In the genomic region with DNA sequence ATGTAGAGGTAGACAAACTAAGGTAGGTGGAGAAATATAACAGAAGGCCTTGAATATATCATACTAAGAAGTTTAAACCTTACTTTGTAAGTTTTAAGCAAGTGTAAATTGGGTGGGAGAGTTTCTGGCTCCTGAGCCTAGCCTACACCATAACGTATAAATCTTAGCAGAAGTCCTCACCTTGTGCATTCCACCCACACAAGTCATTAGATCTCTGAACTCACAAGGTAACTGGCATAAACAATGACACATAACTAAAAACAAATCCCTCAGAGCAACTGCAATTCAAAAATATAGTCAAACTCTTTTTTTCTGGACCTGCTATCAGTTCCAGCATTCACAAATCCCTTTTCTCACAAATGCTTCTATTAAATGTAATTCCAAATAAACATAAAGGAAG, we compare ENCODE assay signal across 19 cellular contexts. TPM values are rescaled to one million over a fixed set of nuclear protein-coding genes. Genes with fewer than 3 reads are reported as not detected.
DNase-seq lines count a peak whose midpoint lies in the region; ATAC-seq, FAIRE-seq and TF ChIP-seq lines count a peak whose summit lies in the region.
"Had no signal": no experiment of that assay in that cellular context is flagged by ENCODE, and none has a peak within 500 bp of the region (broad histone marks: within the 10 kb centered on the region; RNA-seq: fewer than 3 reads in every experiment).

No MANE protein-coding gene starts in this region.

- no peak overlapping the region for H3K27ac ChIP-seq in GM23338 (ENCODE audit: low read depth)
- H3K27ac ChIP-seq in RWPE2 (ENCODE audit: poor library complexity, severe bottlenecking): peak overlapping the region; percentile 24
- H3K27ac ChIP-seq in endothelial cell of umbilical vein (ENCODE audit: insufficient read depth, low read depth, low read length): peak overlapping the region; percentile 7
- H3K27ac ChIP-seq in HepG2 (ENCODE audit: extremely low read length, insufficient read depth, low read length): no peak overlapping the region
- H3K27ac ChIP-seq in stomach: no peak overlapping the region
- H3K27ac ChIP-seq: thoracic aorta had no signal

- H3K36me3 ChIP-seq in GM23338 (ENCODE audit: insufficient read depth) (no peaks in the 10 kb centered on the region), RWPE2 (ENCODE audit: low read depth) (peaks cover 13% of the 10 kb centered on the region; the same call in 1 of the 2 replicates), endothelial cell of umbilical vein (ENCODE audit: control insufficient read depth in 2 of 2, extremely low read depth in 1 of 2, insufficient read depth in 2 of 2, low read length in 2 of 2) (peaks cover 0 to 3% of the 10 kb centered on the region in 2 experiments), HepG2 (replicated peaks in 1 of 2; ENCODE audit: control insufficient read depth in 1 of 2, insufficient read depth in 2 of 2, low read length in 2 of 2) (peaks cover 0 to 1% of the 10 kb centered on the region in 2 experiments; a peak in 3 of 5 replicates), stomach (no peaks in the 10 kb centered on the region)
- H3K36me3 ChIP-seq: HAP-1, thoracic aorta had no signal

- FAIRE-seq in endothelial cell of umbilical vein (lab: Jason Lieb, UNC) (no peak), HepG2 (lab: Jason Lieb, UNC) (no peak)
- FAIRE-seq: GM12892 had no signal

- POLR2A ChIA-PET in endothelial cell of umbilical vein (lab: Charles Lee): no interaction called here
- POLR2A ChIA-PET in HepG2 (lab: Yijun Ruan, JAX): no interaction called here

- no peak for TF ChIP-seq EP300 in HepG2 (IDR thresholded peaks at IDR 0.05; ENCODE audit: low read depth in 2 of 2, low read length in 2 of 2)
- TF ChIP-seq EP300 in HepG2 (CRISPR knock-in tag; IDR thresholded peaks at IDR 0.05; ENCODE audit: borderline replicate concordance): no peak
- TF ChIP-seq EP300 in stomach (IDR thresholded peaks at IDR 0.05): no peak

- no peak for TF ChIP-seq RAD21 in HepG2 (CRISPR knock-in tag; IDR thresholded peaks at IDR 0.05)

- H4K20me1 ChIP-seq in GM23338 (replicated peaks; ENCODE audit: insufficient read depth) (peaks cover 32% of the 10 kb centered on the region), endothelial cell of umbilical vein (replicated peaks; ENCODE audit: control insufficient read depth, extremely low read depth, insufficient read depth, low read length) (peaks cover 2% of the 10 kb centered on the region), HepG2 (ENCODE audit: insufficient read depth, low read length) (peaks cover 79% of the 10 kb centered on the region)

- H3K9ac ChIP-seq in endothelial cell of umbilical vein (replicated peaks; ENCODE audit: extremely low read depth, insufficient read depth, low read length) (no peak overlapping the region), HepG2 (ENCODE audit: insufficient read depth, low read depth, low read length) (no peak overlapping the region)

- ATAC-seq in GM23338 (no peak), RWPE2 (ENCODE audit: low read depth) (peak; percentile 84), HG03139 (IDR thresholded peaks at IDR 0.05; ENCODE audit: unreplicated experiment) (no peak), HepG2 (no peak; the same call in 2 of the 3 replicates), GM21360 (IDR thresholded peaks at IDR 0.05; ENCODE audit: unreplicated experiment) (no peak)
- ATAC-seq: naive thymus-derived CD8-positive, alpha-beta T cell had no signal

- H3K36me3 Mint-ChIP-seq in GM23338 (ENCODE audit: low read depth): peaks cover 6% of the 10 kb centered on the region; the same call in 2 of the 3 replicates
- no peaks in the 10 kb centered on the region for H3K36me3 Mint-ChIP-seq in nephron (ENCODE audit: low read depth)

- TF ChIP-seq CTCF in GM23338 (conservative IDR thresholded peaks at IDR 0.05; ENCODE audit: low read depth in 2 of 2) (no peak), RWPE2 (IDR thresholded peaks at IDR 0.05; ENCODE audit: poor library complexity, severe bottlenecking) (no peak), endothelial cell of umbilical vein (IDR thresholded peaks at IDR 0.05; ENCODE audit: extremely low read depth in 1 of 2, insufficient read depth in 1 of 2, low read depth in 1 of 2, low read length in 2 of 2) (no peak), nephron (IDR thresholded peaks at IDR 0.05; ENCODE audit: unreplicated experiment in 3 of 3) (no peak), HepG2 (CRISPR knock-in tag; IDR thresholded peaks at IDR 0.05) (no peak), stomach (IDR thresholded peaks at IDR 0.05) (no peak)

- BruUV-seq in endothelial cell of umbilical vein (replicated peaks; lab: Mats Ljungman, UMichigan) (no TSS peak), HepG2 (replicated peaks; lab: Mats Ljungman, UMichigan) (no TSS peak)

- no peaks in the 10 kb centered on the region for H3K9me3 ChIP-seq in RWPE2 (ENCODE audit: severe bottlenecking)
- H3K9me3 ChIP-seq in endothelial cell of umbilical vein (replicated peaks; ENCODE audit: control insufficient read depth, insufficient read depth, low read length): no peaks in the 10 kb centered on the region
- no peaks in the 10 kb centered on the region for H3K9me3 ChIP-seq in HepG2 (ENCODE audit: low read length)
- no peaks in the 10 kb centered on the region for H3K9me3 ChIP-seq in stomach
- H3K9me3 ChIP-seq: HAP-1, thoracic aorta had no signal

- H3K4me1 ChIP-seq in GM23338 (ENCODE audit: insufficient read depth) (peaks cover 27% of the 10 kb centered on the region), RWPE2 (ENCODE audit: insufficient read depth, poor library complexity, severe bottlenecking) (peaks cover 50% of the 10 kb centered on the region), endothelial cell of umbilical vein (ENCODE audit: control insufficient read depth, extremely low read depth, insufficient read depth, low read length) (peaks cover 12% of the 10 kb centered on the region), HepG2 (ENCODE audit: insufficient read depth, low read length) (peaks cover 68% of the 10 kb centered on the region), stomach (peaks cover 18 to 87% (median 55%) of the 10 kb centered on the region in 4 donors)

- H3K9me3 Mint-ChIP-seq in GM23338: no peaks in the 10 kb centered on the region
- H3K9me3 Mint-ChIP-seq in nephron: no peaks in the 10 kb centered on the region
- H3K9me3 Mint-ChIP-seq: central memory CD8-positive, alpha-beta T cell; naive thymus-derived CD8-positive, alpha-beta T cell had no signal

- H3K9me1 ChIP-seq in endothelial cell of umbilical vein (replicated peaks; ENCODE audit: control insufficient read depth, extremely low read depth, insufficient read depth, low read length): no peaks in the 10 kb centered on the region

- H3K79me2 ChIP-seq in GM23338 (replicated peaks; ENCODE audit: insufficient read depth): peaks cover 100% of the 10 kb centered on the region
- peaks cover 94% of the 10 kb centered on the region for H3K79me2 ChIP-seq in endothelial cell of umbilical vein (ENCODE audit: control insufficient read depth, insufficient read depth, low read length)
- peaks cover 100% of the 10 kb centered on the region for H3K79me2 ChIP-seq in HepG2 (ENCODE audit: insufficient read depth, low read length)

- DNase-seq in GM23338 (ENCODE audit: low spot score): no peak
- DNase-seq in RWPE2 (ENCODE audit: low spot score): no peak
- DNase-seq in endothelial cell of umbilical vein (ENCODE audit: low read depth, low spot score): no peak
- no peak for DNase-seq in HepG2 (ENCODE audit: low spot score)
- DNase-seq in stomach: no peak
- DNase-seq: COR-L47; foreskin melanocyte; naive thymus-derived CD8-positive, alpha-beta T cell; NCI-H1694 treated with DMSO at 0.1 percent for 48 hours; SHP77; stimulated activated CD4-positive, alpha-beta T cell treated with anti-CD3 and anti-CD28 coated beads, Interleukin-4, amount 100 ng/mL, for 4 hours; stimulated activated CD8-positive, alpha-beta memory T cell treated with anti-CD3 and anti-CD28 coated beads, Interleukin-4, amount 100 ng/mL, for 48 hours had no signal

- H3F3A ChIP-seq in GM23338 (replicated peaks; ENCODE audit: low read depth): no peaks in the 10 kb centered on the region

- WGBS in HepG2 (ENCODE audit: low lambda C conversion rate): 96% methylated on average over 1 of the region's 1 CpG
- 50 to 70% (median 65%) methylated on average over 1 of the region's 1 CpG for WGBS in stomach, 5 donors

- CTCF ChIA-PET in endothelial cell of umbilical vein (lab: Charles Lee): no interaction called here
- CTCF ChIA-PET in HepG2 (lab: Yijun Ruan, JAX; ENCODE audit: low intra/inter-chr PET ratio, low total read pairs): no interaction called here

- H2AFZ ChIP-seq in GM23338 (no peak overlapping the region), endothelial cell of umbilical vein (ENCODE audit: low read depth, low read length) (no peak overlapping the region), HepG2 (ENCODE audit: low read length) (no peak overlapping the region)

- in situ Hi-C loops in HepG2 (cut with HindIII; ENCODE audit: extremely low pct_ligation_motif_present, low pct_unique_long_range_greater_than_20kb): no loop called here

- peaks cover 39% of the 10 kb centered on the region for H3K4me1 Mint-ChIP-seq in GM23338
- H3K4me1 Mint-ChIP-seq in nephron: peaks cover 61% of the 10 kb centered on the region

- H3K4me3 ChIP-seq in GM23338 (no peak overlapping the region), RWPE2 (ENCODE audit: severe bottlenecking) (no peak overlapping the region), endothelial cell of umbilical vein (replicated peaks in 1 of 3; ENCODE audit: insufficient read depth in 1 of 3, low read depth in 1 of 3, low read length in 3 of 3) (no peak overlapping the region), HepG2 (replicated peaks in 1 of 3; ENCODE audit: insufficient read depth in 1 of 3, low read depth in 2 of 3, low read length in 3 of 3) (no peak overlapping the region), stomach (no peak overlapping the region)
- H3K4me3 ChIP-seq: HAP-1, thoracic aorta had no signal

- TF ChIP-seq POLR2A in endothelial cell of umbilical vein (IDR thresholded peaks at IDR 0.05; ENCODE audit: low read depth, low read length) (no peak), HepG2 (IDR thresholded peaks at IDR 0.05; ENCODE audit: insufficient read depth in 1 of 2, low read depth in 2 of 2, low read length in 2 of 2) (no peak), stomach (IDR thresholded peaks at IDR 0.05) (no peak)

- 0 out of 2 replicates have a peak overlapping the region, but pooled peaks have one; percentile 35 for H3K27ac Mint-ChIP-seq in GM23338
- peak overlapping the region in 2 of 3 experiments; percentile 27 to 91 for H3K27ac Mint-ChIP-seq in nephron

- H3K9me2 ChIP-seq in GM23338 (ENCODE audit: insufficient read depth): no peaks in the 10 kb centered on the region

- H3K27me3 ChIP-seq in GM23338 (ENCODE audit: insufficient read depth) (no peaks in the 10 kb centered on the region), RWPE2 (ENCODE audit: insufficient read depth, poor library complexity, severe bottlenecking) (no peaks in the 10 kb centered on the region), endothelial cell of umbilical vein (ENCODE audit: control insufficient read depth in 2 of 2, insufficient read depth in 2 of 2, low read length in 2 of 2) (no peaks in the 10 kb centered on the region), HepG2 (ENCODE audit: control insufficient read depth in 1 of 2, insufficient read depth in 2 of 2, low read length in 2 of 2) (no peaks in the 10 kb centered on the region), stomach (no peaks in the 10 kb centered on the region)

- peaks cover 2% of the 10 kb centered on the region for H3K27me3 Mint-ChIP-seq in GM23338 (ENCODE audit: insufficient read depth, low read depth, poor library complexity)
- H3K27me3 Mint-ChIP-seq in nephron (ENCODE audit: low read depth): no peaks in the 10 kb centered on the region
- H3K27me3 Mint-ChIP-seq: central memory CD8-positive, alpha-beta T cell; naive thymus-derived CD8-positive, alpha-beta T cell had no signal

- intact Hi-C loops in endothelial cell of umbilical vein (cut with micrococcal nuclease) (no loop called here), HepG2 (cut with micrococcal nuclease; ENCODE audit: unreplicated experiment) (no loop called here), stomach (cut with DNase I; ENCODE audit: low total_unique reads) (no loop called here)

- H3K4me3 Mint-ChIP-seq in GM23338 (no peak overlapping the region), nephron (no peak overlapping the region)
- H3K4me3 Mint-ChIP-seq: central memory CD8-positive, alpha-beta T cell had no signal

- 0 out of 2 replicates have a peak overlapping the region, but pooled peaks have one; percentile 12 for H3K4me2 ChIP-seq in GM23338
- no peak overlapping the region for H3K4me2 ChIP-seq in endothelial cell of umbilical vein (ENCODE audit: insufficient read depth, low read length)
- H3K4me2 ChIP-seq in HepG2 (ENCODE audit: low read depth, low read length): no peak overlapping the region

- dilution Hi-C loops in endothelial cell of umbilical vein (cut with MboI; ENCODE audit: extremely low pct_ligation_motif_present, low sequenced_read_pairs): no loop called here

RNA-seq across cellular contexts. Expression of a gene that starts 9.4 kb away (rescaled TPM):
- total RNA-seq in GM23338 (2014; rRNA removed; shearing (Covaris generic)): 39.1 and 46.7 TPM in 2 replicates
- polyA plus RNA-seq in GM23338 (2016; fragmentation: Nextera tagmentation; extraction: Ambion mirVana): 30.2 and 32.9 TPM in 2 replicates
- 40.8 and 50.3 TPM in 2 replicates for total RNA-seq in endothelial cell of umbilical vein
- 16.6 and 19.6 TPM in 2 replicates for polyA plus RNA-seq in endothelial cell of umbilical vein
- polyA plus RNA-seq in endothelial cell of umbilical vein (2011; cell fraction: cytosol; rRNA removed): 14.6 and 18.8 TPM in 2 replicates
- polyA plus RNA-seq in endothelial cell of umbilical vein (2011; cell fraction: nucleus; rRNA removed): 138 and 155 TPM in 2 replicates
- polyA plus RNA-seq in endothelial cell of umbilical vein (2012): 31.2 and 35.7 TPM in 2 replicates
- polyA minus RNA-seq in endothelial cell of umbilical vein: 55.1 and 69.9 TPM in 2 replicates
- polyA minus RNA-seq in endothelial cell of umbilical vein (2011; cell fraction: cytosol; rRNA and poly(A)+ RNA removed): 15.6 TPM
- 137 and 206 TPM in 2 replicates for polyA minus RNA-seq in endothelial cell of umbilical vein (2011; cell fraction: nucleus; rRNA and poly(A)+ RNA removed)
- 38.5 and 49.1 TPM in 2 replicates for total RNA-seq in HepG2 (2016; rRNA removed; fragmentation: Illumina TruSeq; extraction: Trizol)
- total RNA-seq in HepG2 (2016; cell fraction: cytosol; rRNA removed; fragmentation: Illumina TruSeq; extraction: Trizol; ENCODE audit: low read depth): 35.6 and 38.1 TPM in 2 replicates
- 34.9 and 46.6 TPM in 2 replicates for total RNA-seq in HepG2 (2016; cell fraction: insoluble cytoplasmic fraction; rRNA removed; fragmentation: Illumina TruSeq; extraction: Trizol)
- 30.1 and 35.1 TPM in 2 replicates for total RNA-seq in HepG2 (2016; cell fraction: membrane; rRNA removed; fragmentation: Illumina TruSeq; extraction: Trizol)
- 98.0 and 100 TPM in 2 replicates for total RNA-seq in HepG2 (2016; cell fraction: nucleus; rRNA removed; fragmentation: Illumina TruSeq; extraction: Trizol)
- polyA plus RNA-seq in HepG2 (2011; rRNA removed): 62.9 and 71.8 TPM in 2 replicates
- 13.1 and 19.3 TPM in 2 replicates for polyA plus RNA-seq in HepG2 (2011; cell fraction: cytosol; rRNA removed)
- polyA plus RNA-seq in HepG2 (2011; cell fraction: nucleus; rRNA removed): 111 and 115 TPM in 2 replicates
- polyA plus RNA-seq in HepG2 (2012): 37.1 and 46.7 TPM in 2 replicates
- polyA plus RNA-seq in HepG2 (2016; cell fraction: cytosol; fragmentation: Illumina TruSeq; extraction: Trizol; ENCODE audit: low read depth): 2.3 and 2.8 TPM in 2 replicates
- 20.9 and 25.4 TPM in 2 replicates for polyA plus RNA-seq in HepG2 (2016; cell fraction: insoluble cytoplasmic fraction; fragmentation: Illumina TruSeq; extraction: Trizol; ENCODE audit: low read depth)
- polyA plus RNA-seq in HepG2 (2016; cell fraction: membrane; fragmentation: Illumina TruSeq; extraction: Trizol; ENCODE audit: low read depth): 5.5 and 7.5 TPM in 2 replicates
- polyA plus RNA-seq in HepG2 (2016; cell fraction: nucleus; fragmentation: Illumina TruSeq; extraction: Trizol; ENCODE audit: insufficient read depth, low read depth): 112 and 115 TPM in 2 replicates
- polyA minus RNA-seq in HepG2 (2011; rRNA and poly(A)+ RNA removed; ENCODE audit: low replicate concordance): 48.6 and 51.6 TPM in 2 replicates
- polyA minus RNA-seq in HepG2 (2011; cell fraction: cytosol; rRNA and poly(A)+ RNA removed): 23.2 and 29.9 TPM in 2 replicates
- 236 and 239 TPM in 2 replicates for polyA minus RNA-seq in HepG2 (2011; cell fraction: nucleus; rRNA and poly(A)+ RNA removed)
- 100 to 1,000 TPM in 1 of 5 donors, 10 to 100 TPM in 4; 11.7 to 122 (median 42.2) TPM for total RNA-seq in stomach
- 10 to 100 TPM in 1 of 3 donors, 1 to 10 TPM in 2; 6.5 to 21.3 (median 8.2) TPM for polyA plus RNA-seq in stomach

Comparison
In these comparisons a context has a peak if more than half of its experiments do, and no peak if none do; other contexts are left out.
1. H3K27ac ChIP-seq: peak in RWPE2 (single experiment) and endothelial cell of umbilical vein (single experiment); none in GM23338 (single experiment), HepG2 (single experiment) and stomach (0 of 5).